Comparison of ENCODE assay signal across 17 cellular contexts in genomic region chr4:151743128-151743854, GRCh38. TPM values are rescaled to one million over a fixed set of nuclear protein-coding genes. Genes with fewer than 3 reads are reported as not detected.
DNase-seq lines count a peak whose midpoint lies in the region; ATAC-seq and TF ChIP-seq lines count a peak whose summit lies in the region.
"Had no signal": no experiment of that assay in that cellular context is flagged by ENCODE, and none has a peak within 500 bp of the region (broad histone marks: within the 10 kb centered on the region; RNA-seq: fewer than 3 reads in every experiment).

No MANE protein-coding gene starts in this region.

- no peak overlapping the region for H3K9ac ChIP-seq in OCI-LY3 (ENCODE audit: low read length)
- H3K9ac ChIP-seq in smooth muscle cell (ENCODE audit: low read depth): peak overlapping the region; percentile 61

- no peaks in the 10 kb centered on the region for H4K20me1 ChIP-seq in OCI-LY3 (ENCODE audit: insufficient read depth, low read length)
- H4K20me1 ChIP-seq in smooth muscle cell (ENCODE audit: low read depth): no peaks in the 10 kb centered on the region

- no peak overlapping the region for H2AFZ ChIP-seq in OCI-LY3 (ENCODE audit: low read depth, low read length)
- H2AFZ ChIP-seq in smooth muscle cell (ENCODE audit: low read depth): no peak overlapping the region

- H3K4me1 ChIP-seq in OCI-LY3 (ENCODE audit: low read length): peaks cover 32% of the 10 kb centered on the region
- H3K4me1 ChIP-seq in smooth muscle cell (ENCODE audit: low read depth): peaks cover 4% of the 10 kb centered on the region
- peaks cover 0 to 12% of the 10 kb centered on the region in 2 donors for H3K4me1 ChIP-seq in uterus

- no peaks in the 10 kb centered on the region for H3F3A ChIP-seq in smooth muscle cell (ENCODE audit: low read depth)

- intact Hi-C loops in uterus (cut with DNase I; ENCODE audit: low total_unique reads): no loop called here

- H3K9me3 ChIP-seq in OCI-LY3 (ENCODE audit: insufficient read depth, low read length) (no peaks in the 10 kb centered on the region), smooth muscle cell (replicated peaks; ENCODE audit: low read depth) (no peaks in the 10 kb centered on the region), uterus (no peaks in the 10 kb centered on the region)
- H3K9me3 ChIP-seq: tibial artery had no signal

- no peak overlapping the region for H3K4me3 ChIP-seq in OCI-LY3 (ENCODE audit: low read length)
- H3K4me3 ChIP-seq in epithelial cell of esophagus (ENCODE audit: low read length): no peak overlapping the region
- no peak overlapping the region for H3K4me3 ChIP-seq in smooth muscle cell
- H3K4me3 ChIP-seq in uterus: no peak overlapping the region
- H3K4me3 ChIP-seq: heart right ventricle, tibial artery had no signal

- H3K27me3 ChIP-seq in OCI-LY3 (ENCODE audit: low read depth, low read length): no peaks in the 10 kb centered on the region
- no peaks in the 10 kb centered on the region for H3K27me3 ChIP-seq in smooth muscle cell (ENCODE audit: low read depth)
- H3K27me3 ChIP-seq in uterus: no peaks in the 10 kb centered on the region
- H3K27me3 ChIP-seq: heart right ventricle, tibial artery had no signal

- DNase-seq in epithelial cell of esophagus (ENCODE audit: low read depth) (peak; percentile 62), smooth muscle cell (lab: John Stamatoyannopoulos, UW; ENCODE audit: unreplicated experiment) (no peak), cerebellar cortex (ENCODE audit: low spot score) (no peak), uterus (no peak)
- DNase-seq: activated CD8-positive, alpha-beta memory T cell treated with anti-CD3 and anti-CD28 coated beads, Interleukin-2, amount 50 U/mL, for 4 hours; activated gamma-delta T cell; aorta; dermis blood vessel endothelial cell; heart right ventricle; NCI-H1694; NCI-H446; nucleus accumbens; small intestine; tibial artery had no signal

- H3K79me2 ChIP-seq in OCI-LY3 (ENCODE audit: low read length) (no peaks in the 10 kb centered on the region), smooth muscle cell (ENCODE audit: low read depth) (no peaks in the 10 kb centered on the region)

- TF ChIP-seq POLR2A in uterus (IDR thresholded peaks at IDR 0.05): no peak

- peak overlapping the region; percentile 59 for H3K4me2 ChIP-seq in OCI-LY3 (ENCODE audit: low read length)
- H3K4me2 ChIP-seq in smooth muscle cell: no peak overlapping the region

- WGBS in smooth muscle cell (ENCODE audit: low lambda C conversion rate): 83% methylated on average over 3 of the region's 3 CpGs

- peaks cover 12% of the 10 kb centered on the region for H3K36me3 ChIP-seq in OCI-LY3 (replicated peaks; ENCODE audit: low read depth, low read length)
- H3K36me3 ChIP-seq in smooth muscle cell (ENCODE audit: low read depth): no peaks in the 10 kb centered on the region
- no peaks in the 10 kb centered on the region for H3K36me3 ChIP-seq in uterus

- TF ChIP-seq CTCF in OCI-LY3 (IDR thresholded peaks at IDR 0.05; ENCODE audit: low read depth, low read length): peak; percentile 58
- TF ChIP-seq CTCF in epithelial cell of esophagus (IDR thresholded peaks at IDR 0.05; ENCODE audit: insufficient read depth, low read depth, low read length, missing control alignments): no peak
- no peak for TF ChIP-seq CTCF in smooth muscle cell (IDR thresholded peaks at IDR 0.05; ENCODE audit: borderline replicate concordance, insufficient read depth, poor library complexity, severe bottlenecking)
- TF ChIP-seq CTCF in uterus (IDR thresholded peaks at IDR 0.05): no peak

- ATAC-seq in GM21423 (IDR thresholded peaks at IDR 0.05; ENCODE audit: unreplicated experiment) (peak; percentile 33), HG03095 (IDR thresholded peaks at IDR 0.05; ENCODE audit: unreplicated experiment) (no peak)
- ATAC-seq: heart right ventricle had no signal

- no peak overlapping the region for H3K27ac ChIP-seq in OCI-LY3 (ENCODE audit: low read length)
- peak overlapping the region; percentile 94 for H3K27ac ChIP-seq in smooth muscle cell (ENCODE audit: low read depth)
- peak overlapping the region in 1 of 2 donors; percentile 72 for H3K27ac ChIP-seq in uterus
- H3K27ac ChIP-seq: tibial artery had no signal

RNA-seq across cellular contexts. Expression of gene GATB, which starts 17.5 kb away (rescaled TPM):
- total RNA-seq in smooth muscle cell: 17.6 and 19.8 TPM in 2 replicates
- 15.7 and 19.4 TPM in 2 replicates for polyA plus RNA-seq in smooth muscle cell
- total RNA-seq in uterus: 10 to 100 TPM in 2 of 4 donors, 1 to 10 TPM in 2; 2.8 to 31.5 (median 12.4) TPM
